Comparison of ENCODE assay signal across 1 cellular context in genomic region chr14:59481407-59482119, GRCh38.
TF ChIP-seq lines count a peak whose summit lies in the region.

No MANE protein-coding gene starts in this region.

TF ChIP-seq in HCT116, 20 proteins besides CTCF, POLR2A, EP300 and RAD21 (continued from another document):
- no peak for TF ChIP-seq ATF3 (IDR thresholded peaks at IDR 0.05)
- no peak for TF ChIP-seq EGR1 (IDR thresholded peaks at IDR 0.05; ENCODE audit: low read depth)
- no peak for TF ChIP-seq ZNF274 (IDR thresholded peaks at IDR 0.05; ENCODE audit: low read depth, low read length)
- TF ChIP-seq REST (IDR thresholded peaks at IDR 0.05; ENCODE audit: low read depth) = no peak
- no peak for TF ChIP-seq POLR2AphosphoS5 (IDR thresholded peaks at IDR 0.05; ENCODE audit: low read depth, low read length)
- TF ChIP-seq ZFX (IDR thresholded peaks at IDR 0.05) = no peak
- no peak for TF ChIP-seq SP1 (IDR thresholded peaks at IDR 0.05; ENCODE audit: low read depth)
- TF ChIP-seq CEBPB (IDR thresholded peaks at IDR 0.05; ENCODE audit: low read depth) = no peak
- no peak for TF ChIP-seq FOSL1 (IDR thresholded peaks at IDR 0.05; ENCODE audit: low read depth)
- TF ChIP-seq SRF (IDR thresholded peaks at IDR 0.05; ENCODE audit: low read depth) = no peak
- TF ChIP-seq MAX (IDR thresholded peaks at IDR 0.05) = no peak
